In genomic region chr6:30619561-30619960, GRCh38 we compare ENCODE assay signal across 14 cellular contexts. TPM values are rescaled to one million over a fixed set of nuclear protein-coding genes. Genes with fewer than 3 reads are reported as not detected.
DNase-seq lines count a peak whose midpoint lies in the region; ATAC-seq and TF ChIP-seq lines count a peak whose summit lies in the region.
"Had no signal": no experiment of that assay in that cellular context is flagged by ENCODE, and none has a peak within 500 bp of the region (broad histone marks: within the 10 kb centered on the region; RNA-seq: fewer than 3 reads in every experiment).

No MANE protein-coding gene starts in this region.

- TF ChIP-seq CTCF in DOHH2 (IDR thresholded peaks at IDR 0.05; ENCODE audit: low read depth, low read length, poor library complexity, severe bottlenecking): no peak

- peak overlapping the region in 8 of 11 experiments; percentile 87 to 99 (median 94); a peak in 8 of 22 replicates for H3K4me2 ChIP-seq in BLaER1 treated with 17β-estradiol and CSF1 and Interleukin-3, amounts not matched to agents 10 nM and 100 nM
- peak overlapping the region; percentile 91 for H3K4me2 ChIP-seq in DOHH2 (ENCODE audit: low read length)

- no peaks in the 10 kb centered on the region for H3K27me3 ChIP-seq in BLaER1 treated with 17β-estradiol and CSF1 and Interleukin-3, amounts not matched to agents 10 nM and 100 nM
- H3K27me3 ChIP-seq in DOHH2 (ENCODE audit: control insufficient read depth, low read length): no peaks in the 10 kb centered on the region
- H3K27me3 ChIP-seq: right lobe of liver had no signal

- H3K9me3 Mint-ChIP-seq in activated T-helper 2 cell treated with anti-CD3 and anti-CD28 coated beads, Interferon-gamma antibody, Interleukin-2, Interleukin-4, amounts not matched to agents 10 μg/mL and 5 μg/mL and 100 μg/mL, durations not matched to agents 14 hours and 24 hours and 36 hours: no peaks in the 10 kb centered on the region
- H3K9me3 Mint-ChIP-seq in naive B cell: peaks cover 0 to 4% (median 0%) of the 10 kb centered on the region in 7 donors

- H3K27ac ChIP-seq in BLaER1 treated with 17β-estradiol and CSF1 and Interleukin-3, amounts not matched to agents 10 nM and 100 nM: peak overlapping the region in 2 of 11 experiments; percentile 13 to 98; a peak in 3 of 22 replicates
- H3K27ac ChIP-seq in DOHH2 (ENCODE audit: low read depth, low read length): no peak overlapping the region

- DNase-seq in activated T-helper 2 cell treated with anti-CD3 and anti-CD28 coated beads, Interferon-gamma antibody, Interleukin-2, Interleukin-4, amounts not matched to agents 10 μg/mL and 5 μg/mL and 100 μg/mL, durations not matched to agents 14 hours and 24 hours and 36 hours (ENCODE audit: low spot score): no peak
- DNase-seq in naive B cell (no peak), NCI-H1092 treated with DMSO at 0.1 percent for 48 hours (lab: John Stamatoyannopoulos, UW) (no peak), NCI-H446 (lab: John Stamatoyannopoulos, UW) (no peak), erythroblast (lab: John Stamatoyannopoulos, UW) (no peak)
- DNase-seq: activated CD4-positive, alpha-beta T cell treated with anti-CD3 and anti-CD28 coated beads, Interleukin-2, amount 50 U/mL, for 4 hours; effector memory CD4-positive, alpha-beta T cell; NCI-H2227 treated with DMSO at 0.1 percent for 48 hours; OCI-M1; right lobe of liver had no signal

- no peak for TF ChIP-seq POLR2A in erythroblast (IDR thresholded peaks at IDR 0.05; ENCODE audit: low read length)

- peaks cover 11 to 17% (median 14%) of the 10 kb centered on the region in 10 experiments for H3K4me1 ChIP-seq in BLaER1 treated with 17β-estradiol and CSF1 and Interleukin-3, amounts not matched to agents 10 nM and 100 nM
- peaks cover 14% of the 10 kb centered on the region for H3K4me1 ChIP-seq in DOHH2 (ENCODE audit: control insufficient read depth, low read length)

- peaks cover 1 to 2% (median 2%) of the 10 kb centered on the region in 11 experiments; a peak in 20 of 22 replicates for H4K20me1 ChIP-seq in BLaER1 treated with 17β-estradiol and CSF1 and Interleukin-3, amounts not matched to agents 10 nM and 100 nM
- H4K20me1 ChIP-seq in DOHH2 (ENCODE audit: control insufficient read depth, insufficient read depth, low read depth, low read length): peaks cover 10% of the 10 kb centered on the region; the same call in 1 of the 2 replicates

- H3K4me3 ChIP-seq in BLaER1 treated with 17β-estradiol and CSF1 and Interleukin-3, amounts not matched to agents 10 nM and 100 nM: no peak overlapping the region
- peak overlapping the region; percentile 83; the same call in 1 of the 2 replicates for H3K4me3 ChIP-seq in DOHH2 (ENCODE audit: low read length)
- H3K4me3 ChIP-seq: mucosa of descending colon had no signal

- H3K36me3 ChIP-seq in BLaER1 treated with 17β-estradiol and CSF1 and Interleukin-3, amounts not matched to agents 10 nM and 100 nM: peaks cover 63 to 73% (median 66%) of the 10 kb centered on the region in 11 experiments
- H3K36me3 ChIP-seq in DOHH2 (ENCODE audit: control insufficient read depth, low read length): peaks cover 80% of the 10 kb centered on the region

- peaks cover 23% of the 10 kb centered on the region for H3F3A ChIP-seq in DOHH2 (ENCODE audit: control insufficient read depth, insufficient read depth)

- H3K36me3 Mint-ChIP-seq in activated T-helper 2 cell treated with anti-CD3 and anti-CD28 coated beads, Interferon-gamma antibody, Interleukin-2, Interleukin-4, amounts not matched to agents 10 μg/mL and 5 μg/mL and 100 μg/mL, durations not matched to agents 14 hours and 24 hours and 36 hours (ENCODE audit: low read depth): peaks cover 64% of the 10 kb centered on the region
- peaks cover 22 to 31% of the 10 kb centered on the region in 2 donors for H3K36me3 Mint-ChIP-seq in naive B cell

- H3K9me3 ChIP-seq in BLaER1 treated with 17β-estradiol and CSF1 and Interleukin-3, amounts not matched to agents 10 nM and 100 nM (replicated peaks in 1 of 11): no peaks in the 10 kb centered on the region; a peak in 1 of 22 replicates
- H3K9me3 ChIP-seq in DOHH2 (ENCODE audit: control insufficient read depth, insufficient read depth, low read length): no peaks in the 10 kb centered on the region
- H3K9me3 ChIP-seq: mucosa of descending colon, right lobe of liver had no signal

- H3K79me2 ChIP-seq in DOHH2 (ENCODE audit: control insufficient read depth, low read length): peaks cover 53% of the 10 kb centered on the region

- H3K27ac Mint-ChIP-seq in activated T-helper 2 cell treated with anti-CD3 and anti-CD28 coated beads, Interferon-gamma antibody, Interleukin-2, Interleukin-4, amounts not matched to agents 10 μg/mL and 5 μg/mL and 100 μg/mL, durations not matched to agents 14 hours and 24 hours and 36 hours: peak overlapping the region; percentile 17
- H3K27ac Mint-ChIP-seq in naive B cell: peak overlapping the region in 3 of 6 donors; percentile 22 to 100 (median 52)

- H3K27me3 Mint-ChIP-seq in activated T-helper 2 cell treated with anti-CD3 and anti-CD28 coated beads, Interferon-gamma antibody, Interleukin-2, Interleukin-4, amounts not matched to agents 10 μg/mL and 5 μg/mL and 100 μg/mL, durations not matched to agents 14 hours and 24 hours and 36 hours (ENCODE audit: low read depth): peaks cover 3% of the 10 kb centered on the region
- H3K27me3 Mint-ChIP-seq in naive B cell: no peaks in the 10 kb centered on the region

- intact Hi-C loops in activated T-helper 2 cell treated with anti-CD3 and anti-CD28 coated beads, Interferon-gamma antibody, Interleukin-2, Interleukin-4, amounts not matched to agents 10 μg/mL and 5 μg/mL and 100 μg/mL, durations not matched to agents 14 hours and 24 hours and 36 hours (cut with micrococcal nuclease): loop anchor here (5.0 to 10.0 kb wide), 2 partner anchors 653 to 925 kb away; partner anchors contain the start of genes ATP6V1G2, DDX39B, HLA-C and NFKBIL1

- H3K9me2 ChIP-seq in DOHH2 (replicated peaks; ENCODE audit: control insufficient read depth, low read length): no peaks in the 10 kb centered on the region

- peak overlapping the region; percentile 96 for H3K4me3 Mint-ChIP-seq in activated T-helper 2 cell treated with anti-CD3 and anti-CD28 coated beads, Interferon-gamma antibody, Interleukin-2, Interleukin-4, amounts not matched to agents 10 μg/mL and 5 μg/mL and 100 μg/mL, durations not matched to agents 14 hours and 24 hours and 36 hours (ENCODE audit: low read depth)
- peak overlapping the region in 5 of 8 donors; percentile 6 to 100 (median 94) for H3K4me3 Mint-ChIP-seq in naive B cell

- H3K9ac ChIP-seq in BLaER1 treated with 17β-estradiol and CSF1 and Interleukin-3, amounts not matched to agents 10 nM and 100 nM: peak overlapping the region in 9 of 11 experiments; percentile 31 to 99 (median 99); a peak in 12 of 22 replicates

- no peak for ATAC-seq in naive B cell (ENCODE audit: low read depth in 2 of 2)
- no peak for ATAC-seq in HG03108 (IDR thresholded peaks at IDR 0.05; ENCODE audit: unreplicated experiment)
- ATAC-seq: mucosa of descending colon, right lobe of liver had no signal

- peaks cover 9% of the 10 kb centered on the region for H3K4me1 Mint-ChIP-seq in activated T-helper 2 cell treated with anti-CD3 and anti-CD28 coated beads, Interferon-gamma antibody, Interleukin-2, Interleukin-4, amounts not matched to agents 10 μg/mL and 5 μg/mL and 100 μg/mL, durations not matched to agents 14 hours and 24 hours and 36 hours (ENCODE audit: low read depth)
- H3K4me1 Mint-ChIP-seq in naive B cell: peaks cover 18 to 23% (median 21%) of the 10 kb centered on the region in 3 donors

RNA-seq across cellular contexts. Expression of gene MRPS18B, which starts 1.9 kb away (rescaled TPM):
- 71.9 and 74.9 TPM in 2 replicates for total RNA-seq in activated T-helper 2 cell treated with anti-CD3 and anti-CD28 coated beads, Interferon-gamma antibody, Interleukin-2, Interleukin-4, amounts not matched to agents 10 μg/mL and 5 μg/mL and 100 μg/mL, durations not matched to agents 14 hours and 24 hours and 36 hours
- 100 to 1,000 TPM; 101 to 221 (median 142) TPM for polyA plus RNA-seq in naive B cell (ENCODE audit: low read depth in 6 of 6)

RNA-seq across cellular contexts. Expression of gene PPP1R10, which starts 2.5 kb away (rescaled TPM):
- total RNA-seq in activated T-helper 2 cell treated with anti-CD3 and anti-CD28 coated beads, Interferon-gamma antibody, Interleukin-2, Interleukin-4, amounts not matched to agents 10 μg/mL and 5 μg/mL and 100 μg/mL, durations not matched to agents 14 hours and 24 hours and 36 hours: 96.7 and 102 TPM in 2 replicates
- polyA plus RNA-seq in naive B cell (ENCODE audit: low read depth in 6 of 6): 10 to 100 TPM in 5 of 6 donors, 1 to 10 TPM in 1; 7.8 to 27.9 (median 25.9) TPM

RNA-seq across cellular contexts. Expression of gene ATAT1, which starts 7.1 kb away (rescaled TPM):
- 11.8 and 13.9 TPM in 2 replicates for total RNA-seq in activated T-helper 2 cell treated with anti-CD3 and anti-CD28 coated beads, Interferon-gamma antibody, Interleukin-2, Interleukin-4, amounts not matched to agents 10 μg/mL and 5 μg/mL and 100 μg/mL, durations not matched to agents 14 hours and 24 hours and 36 hours
- 1 to 10 TPM in 5 of 6 donors, under 1 TPM in 1; 0.79 to 4.1 (median 2.0) TPM for polyA plus RNA-seq in naive B cell (ENCODE audit: low read depth in 6 of 6)

RNA-seq across cellular contexts. Expression of gene C6orf136, which starts 27.4 kb away (rescaled TPM):
- total RNA-seq in activated T-helper 2 cell treated with anti-CD3 and anti-CD28 coated beads, Interferon-gamma antibody, Interleukin-2, Interleukin-4, amounts not matched to agents 10 μg/mL and 5 μg/mL and 100 μg/mL, durations not matched to agents 14 hours and 24 hours and 36 hours: 23.1 and 28.2 TPM in 2 replicates
- polyA plus RNA-seq in naive B cell (ENCODE audit: low read depth in 6 of 6): 10 to 100 TPM in 4 of 6 donors, 1 to 10 TPM in 2; 8.1 to 15.5 (median 12.2) TPM

RNA-seq across cellular contexts. Expression of gene ABCF1, which starts 48.3 kb away (rescaled TPM):
- 102 and 112 TPM in 2 replicates for total RNA-seq in activated T-helper 2 cell treated with anti-CD3 and anti-CD28 coated beads, Interferon-gamma antibody, Interleukin-2, Interleukin-4, amounts not matched to agents 10 μg/mL and 5 μg/mL and 100 μg/mL, durations not matched to agents 14 hours and 24 hours and 36 hours
- polyA plus RNA-seq in naive B cell (ENCODE audit: low read depth in 6 of 6): 10 to 100 TPM; 11.5 to 31.0 (median 19.3) TPM
